ENCODE assay signal across 24 cellular contexts in the genomic region with DNA sequence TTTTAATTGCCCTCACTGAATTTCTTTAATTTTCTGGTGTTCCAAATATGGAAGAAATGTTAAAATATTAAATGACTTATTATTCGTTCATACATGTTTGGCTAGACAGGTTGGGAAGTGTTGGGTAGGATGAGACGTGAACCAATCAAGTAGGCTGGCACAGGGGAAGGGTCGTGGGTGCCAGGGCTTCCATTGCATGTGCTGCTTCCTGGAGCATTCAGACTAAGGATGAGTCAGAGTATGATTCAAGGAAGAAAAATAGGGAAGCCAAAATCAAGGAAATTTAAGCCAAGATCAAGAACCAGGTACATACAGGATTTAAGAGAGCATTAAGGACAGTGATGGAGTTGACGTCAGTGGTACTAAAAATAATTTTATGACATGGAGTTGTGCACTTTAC.
A peak's percentile ranks its signal among the peaks of the same experiment; 100 is the strongest.
DNase-seq lines count a peak whose midpoint lies in the region; ATAC-seq, FAIRE-seq and TF ChIP-seq lines count a peak whose summit lies in the region.
"Had no signal": no experiment of that assay in that cellular context is flagged by ENCODE, and none has a peak within 500 bp of the region (broad histone marks: within the 10 kb centered on the region; RNA-seq: fewer than 3 reads in every experiment).

No MANE protein-coding gene starts in this region.

- DNase-seq in HT1080 (ENCODE audit: low read depth) (peak; percentile 61), PC-3 (peak; percentile 4), bronchial epithelial cell (ENCODE audit: low read depth) (peak; percentile 3), pulmonary artery endothelial cell (ENCODE audit: low read depth, low spot score) (peak; percentile 15), NCI-H82 (lab: John Stamatoyannopoulos, UW) (no peak), glutamatergic neuron (no peak), kidney glomerular epithelial cell (lab: John Stamatoyannopoulos, UW) (no peak)
- DNase-seq: CD8-positive, alpha-beta memory T cell; DMS153; DND-41; KG1; NCI-H1048; NCI-H1417; NCI-H1694 treated with DMSO at 0.1 percent for 48 hours; NCI-H2081; NCI-H2227 treated with DMSO at 0.1 percent for 48 hours; NCI-H524; NCI-H748 treated with DMSO at 0.1 percent for 48 hours; PC-9; SIG-M5 had no signal

- no peaks in the 10 kb centered on the region for H3F3A ChIP-seq in PC-3 (ENCODE audit: low read length, unreplicated experiment)

- intact Hi-C loops in PC-3 (cut with micrococcal nuclease), result no loop called here

- H3K9me2 ChIP-seq in PC-3 (replicated peaks; ENCODE audit: low read length), result no peaks in the 10 kb centered on the region

- H3K4me1 Mint-ChIP-seq in glutamatergic neuron (ENCODE audit: low read depth, unreplicated experiment), result no peaks in the 10 kb centered on the region
- H3K4me1 Mint-ChIP-seq: B cell; CD8-positive, alpha-beta memory T cell had no signal

- H4K20me1 ChIP-seq in PC-3 (ENCODE audit: low read length), result no peaks in the 10 kb centered on the region

- H3K9me3 Mint-ChIP-seq in glutamatergic neuron (ENCODE audit: unreplicated experiment), result peaks cover 9% of the 10 kb centered on the region

- no peaks in the 10 kb centered on the region for H3K27me3 ChIP-seq in PC-3 (ENCODE audit: low read length)
- H3K27me3 ChIP-seq in bronchial epithelial cell (ENCODE audit: control insufficient read depth, insufficient read depth, low read length), result no peaks in the 10 kb centered on the region

- BruUV-seq in PC-3 (replicated peaks; lab: Mats Ljungman, UMichigan), result no TSS peak

- TF ChIP-seq CTCF in PC-3 (conservative IDR thresholded peaks at IDR 0.05; ENCODE audit: low read depth, low read length), result no peak
- TF ChIP-seq CTCF in bronchial epithelial cell (IDR thresholded peaks at IDR 0.05; ENCODE audit: insufficient read depth, low read length, severe bottlenecking), result no peak
- TF ChIP-seq CTCF in glutamatergic neuron (IDR thresholded peaks at IDR 0.05; ENCODE audit: partially characterized antibody, unreplicated experiment), result no peak

- no peaks in the 10 kb centered on the region for H3K4me1 ChIP-seq in PC-3 (ENCODE audit: insufficient read depth, low read length)

- H3K27ac Mint-ChIP-seq in glutamatergic neuron (ENCODE audit: unreplicated experiment), result no peak overlapping the region
- H3K27ac Mint-ChIP-seq: B cell; CD8-positive, alpha-beta memory T cell had no signal

- CTCF ChIA-PET in PC-3 (lab: Charles Lee), result no interaction called here

- H3K27me3 Mint-ChIP-seq in glutamatergic neuron (ENCODE audit: unreplicated experiment), result no peaks in the 10 kb centered on the region
- H3K27me3 Mint-ChIP-seq: B cell; CD8-positive, alpha-beta memory T cell had no signal

- no peak overlapping the region for H3K27ac ChIP-seq in PC-3 (ENCODE audit: low read length)
- H3K27ac ChIP-seq: C4-2B, PC-9, SK-N-MC had no signal

- POLR2A ChIA-PET in PC-3 (lab: Charles Lee; ENCODE audit: unreplicated experiment), result no interaction called here

- no peak overlapping the region for H2AFZ ChIP-seq in PC-3 (ENCODE audit: low read length)
- H2AFZ ChIP-seq: PC-9 had no signal

- no peak overlapping the region for H3K9ac ChIP-seq in PC-3 (ENCODE audit: low read length)

- no peak for FAIRE-seq in bronchial epithelial cell (lab: Jason Lieb, UNC)
- FAIRE-seq: GM19239 had no signal

- no peaks in the 10 kb centered on the region for H3K9me3 ChIP-seq in PC-3 (ENCODE audit: low read length)

- no peak overlapping the region for H3K4me3 Mint-ChIP-seq in glutamatergic neuron (ENCODE audit: unreplicated experiment)
- H3K4me3 Mint-ChIP-seq: B cell; CD8-positive, alpha-beta memory T cell had no signal

- H3K4me3 ChIP-seq in PC-3 (ENCODE audit: low read length) (no peak overlapping the region), bronchial epithelial cell (ENCODE audit: low read depth, low read length) (no peak overlapping the region)
- H3K4me3 ChIP-seq: PC-9, SK-N-MC had no signal

- peak; percentile 29; the same call in 1 of the 2 replicates for ATAC-seq in PC-3

- H3K79me2 ChIP-seq in PC-3 (ENCODE audit: low read length), result no peaks in the 10 kb centered on the region

- H3K36me3 Mint-ChIP-seq in glutamatergic neuron (ENCODE audit: unreplicated experiment), result peaks cover 5% of the 10 kb centered on the region
- H3K36me3 Mint-ChIP-seq: CD8-positive, alpha-beta memory T cell had no signal

- no peak overlapping the region for H3K4me2 ChIP-seq in PC-3 (ENCODE audit: low read length)
- H3K4me2 ChIP-seq: PC-9 had no signal

- H3K36me3 ChIP-seq in PC-3 (ENCODE audit: low read depth, low read length) (no peaks in the 10 kb centered on the region), bronchial epithelial cell (ENCODE audit: control insufficient read depth, insufficient read depth, low read length) (no peaks in the 10 kb centered on the region)

Comparison
In these comparisons a context has a peak if more than half of its experiments do, and no peak if none do; other contexts are left out.
1. DNase-seq: peak in HT1080 (single experiment), PC-3 (single experiment), bronchial epithelial cell (single experiment) and pulmonary artery endothelial cell (single experiment); none in NCI-H82 (single experiment), glutamatergic neuron (single experiment) and kidney glomerular epithelial cell (single experiment).